ENCODE assay signal across 19 cellular contexts in genomic region chr17:13508916-13509315, GRCh38.
DNase-seq lines count a peak whose midpoint lies in the region; ATAC-seq and TF ChIP-seq lines count a peak whose summit lies in the region.
"Had no signal": no experiment of that assay in that cellular context is flagged by ENCODE, and none has a peak within 500 bp of the region (broad histone marks: within the 10 kb centered on the region; RNA-seq: fewer than 3 reads in every experiment).

No MANE protein-coding gene starts in this region.

- no peak for DNase-seq in activated naive CD8-positive, alpha-beta T cell treated with anti-CD3 and anti-CD28 coated beads for 36 hours
- DNase-seq in NB4 (ENCODE audit: low read depth) (peak; percentile 13), erythroblast (lab: John Stamatoyannopoulos, UW) (peak; percentile 12 to 22), progenitor cell of endocrine pancreas (ENCODE audit: low spot score, unreplicated experiment) (no peak), left ventricle myocardium superior (no peak), germinal center (ENCODE audit: low spot score) (no peak), SHP77 (lab: John Stamatoyannopoulos, UW) (no peak)
- DNase-seq: amniotic stem cell; BE2C; DMS 273 treated with DMSO at 0.1 percent for 48 hours; mammary epithelial cell; NCI-H187; NCI-H510A treated with DMSO at 0.1 percent for 48 hours; PC-9; stimulated activated CD4-positive, alpha-beta T cell treated with anti-CD3 and anti-CD28 coated beads, Interleukin-4, amount 100 ng/mL, for 1 hour; stimulated activated CD8-positive, alpha-beta memory T cell treated with anti-CD3 and anti-CD28 coated beads, Interleukin-4, amount 100 ng/mL, for 48 hours had no signal

- H3K4me1 Mint-ChIP-seq in activated naive CD8-positive, alpha-beta T cell (ENCODE audit: low read depth), result peaks cover 13% of the 10 kb centered on the region
- peaks cover 4% of the 10 kb centered on the region for H3K4me1 Mint-ChIP-seq in activated naive CD8-positive, alpha-beta T cell treated with anti-CD3 and anti-CD28 coated beads for 36 hours
- H3K4me1 Mint-ChIP-seq in progenitor cell of endocrine pancreas (ENCODE audit: low read depth), result peaks cover 36% of the 10 kb centered on the region

- TF ChIP-seq POLR2A in NB4 (IDR thresholded peaks at IDR 0.05; ENCODE audit: extremely low read depth, insufficient read length), result no peak
- TF ChIP-seq POLR2A in erythroblast (IDR thresholded peaks at IDR 0.05; ENCODE audit: low read length), result no peak

- peaks cover 8% of the 10 kb centered on the region for H3K27me3 Mint-ChIP-seq in activated naive CD8-positive, alpha-beta T cell
- peaks cover 24% of the 10 kb centered on the region for H3K27me3 Mint-ChIP-seq in activated naive CD8-positive, alpha-beta T cell treated with anti-CD3 and anti-CD28 coated beads for 36 hours
- no peaks in the 10 kb centered on the region for H3K27me3 Mint-ChIP-seq in progenitor cell of endocrine pancreas

- intact Hi-C loops in left ventricle myocardium superior (cut with micrococcal nuclease), result no loop called here

- ATAC-seq in left ventricle myocardium superior, result no peak

- peak overlapping the region; percentile 36 for H3K4me3 Mint-ChIP-seq in activated naive CD8-positive, alpha-beta T cell
- H3K4me3 Mint-ChIP-seq in activated naive CD8-positive, alpha-beta T cell treated with anti-CD3 and anti-CD28 coated beads for 36 hours, result no peak overlapping the region
- no peak overlapping the region for H3K4me3 Mint-ChIP-seq in progenitor cell of endocrine pancreas (ENCODE audit: low read depth)

- no peaks in the 10 kb centered on the region for H3K9me3 Mint-ChIP-seq in activated naive CD8-positive, alpha-beta T cell (ENCODE audit: low read depth)
- no peaks in the 10 kb centered on the region for H3K9me3 Mint-ChIP-seq in activated naive CD8-positive, alpha-beta T cell treated with anti-CD3 and anti-CD28 coated beads for 36 hours
- no peaks in the 10 kb centered on the region for H3K9me3 Mint-ChIP-seq in progenitor cell of endocrine pancreas (ENCODE audit: low read depth)

- no peak for TF ChIP-seq CTCF in NB4 (IDR thresholded peaks at IDR 0.05; ENCODE audit: low read depth, low read length)
- no peak for TF ChIP-seq CTCF in progenitor cell of endocrine pancreas (IDR thresholded peaks at IDR 0.05; ENCODE audit: unreplicated experiment)

- H3K36me3 Mint-ChIP-seq in activated naive CD8-positive, alpha-beta T cell, result no peaks in the 10 kb centered on the region
- H3K36me3 Mint-ChIP-seq in activated naive CD8-positive, alpha-beta T cell treated with anti-CD3 and anti-CD28 coated beads for 36 hours, result no peaks in the 10 kb centered on the region
- no peaks in the 10 kb centered on the region for H3K36me3 Mint-ChIP-seq in progenitor cell of endocrine pancreas (ENCODE audit: insufficient read depth)

- H3K27ac Mint-ChIP-seq in activated naive CD8-positive, alpha-beta T cell, result no peak overlapping the region
- no peak overlapping the region for H3K27ac Mint-ChIP-seq in activated naive CD8-positive, alpha-beta T cell treated with anti-CD3 and anti-CD28 coated beads for 36 hours
- H3K27ac Mint-ChIP-seq in progenitor cell of endocrine pancreas, result peak overlapping the region; percentile 93

- no peak overlapping the region for H3K4me3 ChIP-seq in NB4 (ENCODE audit: low read depth, low read length)
- H3K4me3 ChIP-seq: gastroesophageal sphincter, PC-9, thoracic aorta had no signal

Comparison
In these comparisons a context has a peak if more than half of its experiments do, and no peak if none do; other contexts are left out.
1. DNase-seq: peak in NB4 (single experiment) and erythroblast (2 of 2); none in activated naive CD8-positive, alpha-beta T cell treated with anti-CD3 and anti-CD28 coated beads for 36 hours (single experiment), progenitor cell of endocrine pancreas (single experiment), left ventricle myocardium superior (single experiment), germinal center (single experiment) and SHP77 (0 of 2).